Comparison of ENCODE assay signal across 23 cellular contexts in genomic region chr1:97610748-97611147, GRCh38.
A peak's percentile ranks its signal among the peaks of the same experiment; 100 is the strongest.
DNase-seq lines count a peak whose midpoint lies in the region; ATAC-seq lines count a peak whose summit lies in the region.
"Had no signal": no experiment of that assay in that cellular context is flagged by ENCODE, and none has a peak within 500 bp of the region (broad histone marks: within the 10 kb centered on the region; RNA-seq: fewer than 3 reads in every experiment).

No MANE protein-coding gene starts in this region.

- DNase-seq in naive B cell: no peak
- no peak for DNase-seq in islet precursor cell
- DNase-seq: activated CD4-positive, alpha-beta T cell treated with anti-CD3 and anti-CD28 coated beads for 48 hours; activated naive CD4-positive, alpha-beta T cell treated with anti-CD3 and anti-CD28 coated beads, Interleukin-2, amount 50 U/mL, for 16 hours; amygdala; CD4-positive, alpha-beta memory T cell; esophagus squamous epithelium; hypothalamus; left ventricle myocardium inferior; natural killer cell; NCI-H1694 treated with DMSO at 0.1 percent for 48 hours; NCI-H2171 treated with DMSO at 0.1 percent for 48 hours; NCI-H526; RPMI8226; SK-N-SH; T-helper 17 cell; transverse colon had no signal

- peaks cover 0 to 19% (median 6%) of the 10 kb centered on the region in 7 donors for H3K9me3 Mint-ChIP-seq in naive B cell
- H3K9me3 Mint-ChIP-seq: natural killer cell had no signal

- ATAC-seq in GM18868 (IDR thresholded peaks at IDR 0.05; ENCODE audit: unreplicated experiment): peak; percentile 70
- peak; percentile 69 for ATAC-seq in GM21786 (IDR thresholded peaks at IDR 0.05; ENCODE audit: unreplicated experiment)
- ATAC-seq in HG03565 (IDR thresholded peaks at IDR 0.05; ENCODE audit: unreplicated experiment): peak; percentile 40
- peak; percentile 56 to 61 for ATAC-seq in naive B cell (ENCODE audit: low read depth in 2 of 2)
- no peak for ATAC-seq in GM19035 (IDR thresholded peaks at IDR 0.05; ENCODE audit: unreplicated experiment)
- ATAC-seq in HG03439 (IDR thresholded peaks at IDR 0.05; ENCODE audit: unreplicated experiment): no peak
- ATAC-seq: natural killer cell, T-helper 17 cell had no signal

- peaks cover 0 to 5% of the 10 kb centered on the region in 2 donors for H3K36me3 Mint-ChIP-seq in naive B cell
- H3K36me3 Mint-ChIP-seq: natural killer cell had no signal

- no peak overlapping the region for H3K4me3 Mint-ChIP-seq in naive B cell
- H3K4me3 Mint-ChIP-seq: CD4-positive, alpha-beta memory T cell; mesothelial cell of epicardium; natural killer cell; T-helper 17 cell had no signal

- no peaks in the 10 kb centered on the region for H3K27me3 Mint-ChIP-seq in naive B cell
- H3K27me3 Mint-ChIP-seq: CD4-positive, alpha-beta memory T cell; T-helper 17 cell had no signal

- peak overlapping the region in 1 of 6 donors; percentile 17 for H3K27ac Mint-ChIP-seq in naive B cell
- H3K27ac Mint-ChIP-seq: CD4-positive, alpha-beta memory T cell; mesothelial cell of epicardium; T-helper 17 cell had no signal

- H3K4me1 Mint-ChIP-seq in naive B cell: peaks cover 4 to 12% (median 6%) of the 10 kb centered on the region in 3 donors

Comparison
In these comparisons a context has a peak if more than half of its experiments do, and no peak if none do; other contexts are left out.
1. ATAC-seq: peak in GM18868 (single experiment), GM21786 (single experiment), HG03565 (single experiment) and naive B cell (2 of 2); none in GM19035 (single experiment) and HG03439 (single experiment).